1 cellular context compared by ENCODE assay signal in genomic region chr20:3753098-3753497, GRCh38.
TF ChIP-seq lines count a peak whose summit lies in the region.

No MANE protein-coding gene starts in this region.

TF ChIP-seq in GM12878, 131 proteins besides CTCF, POLR2A, EP300 and RAD21:
- TF ChIP-seq YY1 (IDR thresholded peaks at IDR 0.05; ENCODE audit: low read depth, low read length) = peak; percentile 25; the same call in 1 of the 2 replicates
- peak; percentile 39; the same call in 1 of the 2 replicates for TF ChIP-seq SMC3 (IDR thresholded peaks at IDR 0.05; ENCODE audit: borderline replicate concordance, low read length)
- no peak for TF ChIP-seq TAF1 (IDR thresholded peaks at IDR 0.05; ENCODE audit: borderline replicate concordance, low read depth, low read length)
- no peak for TF ChIP-seq STAT1 (conservative IDR thresholded peaks at IDR 0.05)
